ENCODE assay signal across 1 cellular context in the genomic region with DNA sequence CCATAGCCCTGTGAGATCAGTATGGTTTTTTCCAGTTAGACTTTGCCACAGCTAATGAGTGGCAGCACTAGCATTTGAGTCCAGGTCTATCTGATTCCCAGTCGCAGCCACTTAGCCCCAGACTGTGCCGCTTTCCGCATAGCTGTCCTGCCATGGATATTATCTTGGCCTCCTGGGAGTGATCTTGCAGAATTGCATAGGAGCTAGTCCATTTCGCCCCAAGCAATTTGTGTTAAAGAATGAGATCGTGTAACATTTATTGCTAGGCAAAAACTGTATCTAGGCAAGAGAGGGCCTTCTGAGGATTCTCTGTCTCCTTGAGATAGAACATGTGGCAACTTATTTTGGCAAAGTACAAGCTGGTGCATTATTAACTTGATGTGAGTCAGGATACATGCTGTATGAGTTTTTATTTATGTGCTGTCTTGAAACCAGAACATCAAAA.
TF ChIP-seq lines count a peak whose summit lies in the region.

No MANE protein-coding gene starts in this region.

TF ChIP-seq in HCT116, 20 proteins besides CTCF, POLR2A, EP300 and RAD21:
- TF ChIP-seq FOSL1 (IDR thresholded peaks at IDR 0.05; ENCODE audit: low read depth), result no peak
- TF ChIP-seq ELF1 (IDR thresholded peaks at IDR 0.05; ENCODE audit: borderline replicate concordance, low read depth), result no peak
- TF ChIP-seq JUND (IDR thresholded peaks at IDR 0.05), result no peak
- TF ChIP-seq EZH2phosphoT487 (IDR thresholded peaks at IDR 0.05; ENCODE audit: borderline replicate concordance), result no peak
- TF ChIP-seq POLR2AphosphoS5 (IDR thresholded peaks at IDR 0.05; ENCODE audit: low read depth, low read length), result no peak
- no peak for TF ChIP-seq YY1 (IDR thresholded peaks at IDR 0.05; ENCODE audit: extremely low read depth, insufficient replicate concordance, low read depth, low read length)
- no peak for TF ChIP-seq EGR1 (IDR thresholded peaks at IDR 0.05; ENCODE audit: low read depth)
- no peak for TF ChIP-seq EZH2 (IDR thresholded peaks at IDR 0.05)
- no peak for TF ChIP-seq SRF (IDR thresholded peaks at IDR 0.05; ENCODE audit: low read depth)
- no peak for TF ChIP-seq SP1 (IDR thresholded peaks at IDR 0.05; ENCODE audit: low read depth)
